ENCODE assay signal across 29 cellular contexts in the genomic region with DNA sequence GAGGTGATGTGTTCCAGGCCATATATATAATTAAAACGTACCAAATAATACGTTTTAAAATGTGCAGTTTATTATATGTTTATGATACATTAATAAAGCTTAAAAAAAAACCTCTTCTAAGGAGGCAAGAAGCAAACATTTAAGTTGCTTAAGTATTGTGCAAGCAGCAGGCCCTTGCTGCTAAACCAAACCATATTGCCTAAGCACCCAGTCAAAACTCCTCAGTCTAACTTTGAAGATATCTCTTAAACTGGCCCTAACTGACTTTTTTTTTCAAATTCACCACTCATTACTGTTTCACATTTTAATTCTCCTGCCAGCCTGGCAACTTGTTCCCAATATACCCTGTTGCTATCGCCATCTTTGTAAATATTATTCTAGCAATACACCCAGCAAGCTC.
DNase-seq lines count a peak whose midpoint lies in the region; ATAC-seq and TF ChIP-seq lines count a peak whose summit lies in the region.
"Had no signal": no experiment of that assay in that cellular context is flagged by ENCODE, and none has a peak within 500 bp of the region (broad histone marks: within the 10 kb centered on the region; RNA-seq: fewer than 3 reads in every experiment).

No MANE protein-coding gene starts in this region.

- no peak for TF ChIP-seq CTCF in fibroblast of villous mesenchyme (IDR thresholded peaks at IDR 0.05; ENCODE audit: insufficient read depth, low read depth, low read length)
- TF ChIP-seq CTCF in omental fat pad (IDR thresholded peaks at IDR 0.05) = no peak

- H3K4me3 ChIP-seq in fibroblast of villous mesenchyme (ENCODE audit: low read depth, low read length) = no peak overlapping the region
- H3K4me3 ChIP-seq: ascending aorta, esophagus muscularis mucosa, ovary, SK-N-MC, smooth muscle cell had no signal

- ATAC-seq in omental fat pad (ENCODE audit: low FRiP score) (no peak), HG03175 (IDR thresholded peaks at IDR 0.05; ENCODE audit: unreplicated experiment) (no peak), HG03442 (IDR thresholded peaks at IDR 0.05; ENCODE audit: unreplicated experiment) (no peak)
- ATAC-seq: activated naive CD4-positive, alpha-beta T cell treated with anti-CD3 and anti-CD28 coated beads, Interleukin-2, amount 50 U/mL, for 72 hours; stimulated activated effector memory CD8-positive, alpha-beta T cell treated with anti-CD3 and anti-CD28 coated beads, Interleukin-12 subunit alpha, Interleukin-12 subunit beta, amount 100 ng/mL, for 72 hours; T-helper 17 cell had no signal

- DNase-seq in AML-193 (lab: John Stamatoyannopoulos, UW) = peak; percentile 52 to 57
- peak; percentile 78 for DNase-seq in MV-4-11 (lab: John Stamatoyannopoulos, UW)
- peak; percentile 46 for DNase-seq in amniotic epithelial cell (ENCODE audit: low read depth)
- DNase-seq in fibroblast of villous mesenchyme (ENCODE audit: low read depth) = peak; percentile 46
- no peak for DNase-seq in omental fat pad (ENCODE audit: low spot score)
- DNase-seq in Ammon's horn (ENCODE audit: low spot score) = no peak
- DNase-seq: activated CD4-positive, alpha-beta memory T cell treated with anti-CD3 and anti-CD28 coated beads, Interleukin-2, amount 10 ng/mL, durations not matched to agents 7 days and 5 days; activated CD4-positive, CD25-positive, alpha-beta regulatory T cell treated with anti-CD3 and anti-CD28 coated beads, Interleukin-2, amount 50 U/mL, for 72 hours; activated CD8-positive, alpha-beta memory T cell treated with anti-CD3 and anti-CD28 coated beads, Interleukin-2, amount 50 U/mL, for 48 hours; caudate nucleus; DND-41; endodermal cell; islet precursor cell; NCI-H1105 treated with DMSO at 0.1 percent for 48 hours; NCI-H2029; NCI-H526 treated with DMSO at 0.1 percent for 48 hours; ovary; retina; RPMI8226; substantia nigra; T-helper 17 cell had no signal

Comparison
In these comparisons a context has a peak if more than half of its experiments do, and no peak if none do; other contexts are left out.
1. DNase-seq: peak in AML-193 (2 of 2), MV-4-11 (single experiment), amniotic epithelial cell (single experiment) and fibroblast of villous mesenchyme (single experiment); none in omental fat pad (single experiment) and Ammon's horn (single experiment).